9 cellular contexts compared by ENCODE assay signal in the genomic region with DNA sequence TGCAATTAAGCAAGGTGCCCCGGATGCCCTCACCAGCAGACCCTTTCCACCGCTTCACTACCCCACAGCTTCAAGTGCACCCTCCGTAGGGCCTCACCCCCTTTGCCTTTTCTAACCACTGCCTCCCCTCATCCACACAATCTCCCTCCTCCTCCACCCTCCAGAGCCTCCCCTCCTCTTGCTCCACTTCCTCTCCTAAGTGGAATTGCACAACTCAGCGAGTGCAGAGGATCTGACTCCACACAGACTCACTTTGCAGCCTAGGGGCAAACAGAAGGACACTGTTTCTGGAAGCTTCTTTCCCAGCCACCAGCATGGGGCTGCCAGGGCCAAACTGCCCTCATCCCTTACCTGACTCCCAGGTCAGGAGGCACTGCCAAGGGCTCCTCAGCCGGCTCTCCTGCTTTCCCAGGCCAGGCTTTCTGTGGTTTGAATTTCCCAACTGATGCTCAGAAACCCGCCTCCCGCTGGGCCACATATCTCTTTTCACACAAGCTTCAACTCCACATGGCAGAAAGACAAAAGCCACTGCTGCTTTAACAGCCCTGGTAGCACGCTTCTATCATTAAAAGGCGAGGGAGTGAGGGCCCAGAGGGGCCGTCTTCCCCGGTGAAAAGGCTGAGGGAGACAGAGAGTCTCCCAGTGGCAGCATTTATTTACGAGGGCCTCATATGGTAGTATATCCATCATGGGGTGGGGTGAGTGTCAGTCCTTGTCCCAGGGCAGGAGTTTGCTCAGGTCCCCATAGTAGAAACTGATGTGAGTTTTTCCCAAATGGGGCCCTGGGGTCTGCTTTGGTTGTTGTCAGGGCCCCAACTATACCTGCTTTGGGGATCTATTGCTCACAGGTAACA.
DNase-seq lines count a peak whose midpoint lies in the region; ATAC-seq, FAIRE-seq and TF ChIP-seq lines count a peak whose summit lies in the region.
"Had no signal": no experiment of that assay in that cellular context is flagged by ENCODE, and none has a peak within 500 bp of the region (broad histone marks: within the 10 kb centered on the region; RNA-seq: fewer than 3 reads in every experiment).

No MANE protein-coding gene starts in this region.

- peak; percentile 60 for DNase-seq in HPDE6-E6E7 (ENCODE audit: extremely low spot score)
- peak; percentile 99 for DNase-seq in SKM-1 (lab: John Stamatoyannopoulos, UW; ENCODE audit: unreplicated experiment)
- DNase-seq in globus pallidus (ENCODE audit: low spot score) = peak; percentile 21
- DNase-seq in activated CD8-positive, alpha-beta T cell treated with anti-CD3 and anti-CD28 coated beads, Interleukin-2, amount 10 ng/mL, durations not matched to agents 7 days and 5 days = no peak
- DNase-seq in D721Med (ENCODE audit: insufficient read length, low spot score) = no peak
- DNase-seq in NCI-H748 treated with DMSO at 0.1 percent for 48 hours (lab: John Stamatoyannopoulos, UW) = no peak
- no peak for DNase-seq in effector CD8-positive, alpha-beta T cell (lab: John Stamatoyannopoulos, UW)
- DNase-seq: activated T-cell treated with anti-CD3 and anti-CD28 coated beads, Interleukin-2, amount 50 U/mL, for 72 hours had no signal

- FAIRE-seq in D721Med (lab: Jason Lieb, UNC) = no peak

- no peaks in the 10 kb centered on the region for H3K36me3 Mint-ChIP-seq in activated CD8-positive, alpha-beta T cell treated with anti-CD3 and anti-CD28 coated beads, Interleukin-2, amount 10 ng/mL, durations not matched to agents 7 days and 5 days (ENCODE audit: low read depth)

- peaks cover 24% of the 10 kb centered on the region for H3K4me1 Mint-ChIP-seq in activated CD8-positive, alpha-beta T cell treated with anti-CD3 and anti-CD28 coated beads, Interleukin-2, amount 10 ng/mL, durations not matched to agents 7 days and 5 days (ENCODE audit: low read depth)

- H3K27me3 Mint-ChIP-seq in activated CD8-positive, alpha-beta T cell treated with anti-CD3 and anti-CD28 coated beads, Interleukin-2, amount 10 ng/mL, durations not matched to agents 7 days and 5 days (ENCODE audit: low read depth) = peaks cover 10% of the 10 kb centered on the region

- ATAC-seq in activated CD8-positive, alpha-beta T cell treated with anti-CD3 and anti-CD28 coated beads, Interleukin-2, amount 10 ng/mL, durations not matched to agents 7 days and 5 days = no peak
- ATAC-seq: activated T-cell treated with anti-CD3 and anti-CD28 coated beads, Interleukin-2, amount 50 U/mL, for 72 hours had no signal

- H3K27ac Mint-ChIP-seq in activated CD8-positive, alpha-beta T cell treated with anti-CD3 and anti-CD28 coated beads, Interleukin-2, amount 10 ng/mL, durations not matched to agents 7 days and 5 days = no peak overlapping the region
- H3K27ac Mint-ChIP-seq: activated T-cell treated with anti-CD3 and anti-CD28 coated beads, Interleukin-2, amount 50 U/mL, for 72 hours had no signal

- CTCF ChIA-PET in activated CD8-positive, alpha-beta T cell treated with anti-CD3 and anti-CD28 coated beads, Interleukin-2, amount 10 ng/mL, durations not matched to agents 7 days and 5 days (lab: Charles Lee) = interaction anchor here (1.0 to 2.7 kb wide), 4 partner anchors 13 to 157 kb away, joined by 3 to 18 read pairs (median 14); no protein-coding TSS in a partner anchor

- H3K9me3 Mint-ChIP-seq in activated CD8-positive, alpha-beta T cell treated with anti-CD3 and anti-CD28 coated beads, Interleukin-2, amount 10 ng/mL, durations not matched to agents 7 days and 5 days (ENCODE audit: insufficient read depth) = no peaks in the 10 kb centered on the region
- H3K9me3 Mint-ChIP-seq: activated T-cell treated with anti-CD3 and anti-CD28 coated beads, Interleukin-2, amount 50 U/mL, for 72 hours had no signal

- POLR2A ChIA-PET in activated CD8-positive, alpha-beta T cell treated with anti-CD3 and anti-CD28 coated beads, Interleukin-2, amount 10 ng/mL, durations not matched to agents 7 days and 5 days (lab: Charles Lee) = interaction anchor here (2.1 kb wide), 1 partner anchor 34 kb away, joined by 13 read pairs; no protein-coding TSS in a partner anchor

- no peak overlapping the region for H3K4me3 ChIP-seq in skin epidermis

- peak overlapping the region in 11 of 21 experiments; percentile 4 to 63 (median 37) for H3K27ac ChIP-seq in skin epidermis

- TF ChIP-seq CTCF in D721Med (IDR thresholded peaks at IDR 0.05; ENCODE audit: insufficient read depth, missing control alignments) = no peak

- no peak overlapping the region for H3K4me3 Mint-ChIP-seq in activated CD8-positive, alpha-beta T cell treated with anti-CD3 and anti-CD28 coated beads, Interleukin-2, amount 10 ng/mL, durations not matched to agents 7 days and 5 days
- H3K4me3 Mint-ChIP-seq: activated T-cell treated with anti-CD3 and anti-CD28 coated beads, Interleukin-2, amount 50 U/mL, for 72 hours had no signal

Comparison
In these comparisons a context has a peak if more than half of its experiments do, and no peak if none do; other contexts are left out.
1. DNase-seq: peak in HPDE6-E6E7 (single experiment), SKM-1 (single experiment) and globus pallidus (single experiment); none in activated CD8-positive, alpha-beta T cell treated with anti-CD3 and anti-CD28 coated beads, Interleukin-2, amount 10 ng/mL, durations not matched to agents 7 days and 5 days (single experiment), D721Med (single experiment), NCI-H748 treated with DMSO at 0.1 percent for 48 hours (single experiment) and effector CD8-positive, alpha-beta T cell (single experiment).